In genomic region chr11:6599884-6600390, GRCh38 we compare ENCODE assay signal across 22 cellular contexts.
"Had no signal": no experiment of that assay in that cellular context is flagged by ENCODE, and none has a peak within 500 bp of the region (broad histone marks: within the 10 kb centered on the region; RNA-seq: fewer than 3 reads in every experiment).

No MANE protein-coding gene starts in this region.

- DNase-seq: activated CD4-positive, alpha-beta memory T cell treated with anti-CD3 and anti-CD28 coated beads, Interleukin-2, amount 10 ng/mL, durations not matched to agents 7 days and 5 days; activated CD4-positive, alpha-beta T cell treated with anti-CD3 and anti-CD28 coated beads for 1 hour; activated T-cell treated with anti-CD3 and anti-CD28 coated beads, Interleukin-2, amount 50 U/mL, for 1 hour; amniotic stem cell; effector memory CD8-positive, alpha-beta T cell; foreskin melanocyte; glutamatergic neuron; hippocampal formation; left ventricle myocardium inferior; naive B cell; ovary; right lobe of liver; SJCRH30; stimulated activated CD4-positive, alpha-beta T cell treated with anti-CD3 and anti-CD28 coated beads, Interleukin-4, amount 100 ng/mL, for 24 hours; WERI-Rb-1 had no signal

- H3K27ac ChIP-seq: cardiac muscle cell, epithelial cell of prostate, left ventricle myocardium inferior, ovary, right lobe of liver, SJCRH30, thoracic aorta, WERI-Rb-1 had no signal

- H3K27me3 Mint-ChIP-seq: activated CD4-positive, alpha-beta memory T cell treated with anti-CD3 and anti-CD28 coated beads, Interleukin-2, amount 10 ng/mL, durations not matched to agents 7 days and 5 days; effector memory CD8-positive, alpha-beta T cell; naive B cell; stimulated activated memory B cell treated with anti-CD40 and anti-IgM and Interleukin-4, amounts not matched to agents 10 μg/mL and 1 μg/mL and 100 μg/mL, for 72 hours had no signal

- H3K4me3 Mint-ChIP-seq: activated CD4-positive, alpha-beta memory T cell treated with anti-CD3 and anti-CD28 coated beads, Interleukin-2, amount 10 ng/mL, durations not matched to agents 7 days and 5 days; effector memory CD8-positive, alpha-beta T cell; stimulated activated memory B cell treated with anti-CD40 and anti-IgM and Interleukin-4, amounts not matched to agents 10 μg/mL and 1 μg/mL and 100 μg/mL, for 72 hours; T-helper 1 cell treated with Interleukin-12 subunit alpha and Interleukin-12 subunit beta and Interleukin-4 antibody, amounts not matched to agents 30 μg/mL and 1 μg/mL, for 36 hours had no signal

- H3K27me3 ChIP-seq: cardiac muscle cell, ovary, right lobe of liver, SJCRH30 had no signal

- H3K27ac Mint-ChIP-seq: activated CD4-positive, alpha-beta memory T cell treated with anti-CD3 and anti-CD28 coated beads, Interleukin-2, amount 10 ng/mL, durations not matched to agents 7 days and 5 days; stimulated activated memory B cell treated with anti-CD40 and anti-IgM and Interleukin-4, amounts not matched to agents 10 μg/mL and 1 μg/mL and 100 μg/mL, for 72 hours; T-helper 1 cell treated with Interleukin-12 subunit alpha and Interleukin-12 subunit beta and Interleukin-4 antibody, amounts not matched to agents 30 μg/mL and 1 μg/mL, for 36 hours had no signal

- H3K9me3 Mint-ChIP-seq: activated CD4-positive, alpha-beta memory T cell treated with anti-CD3 and anti-CD28 coated beads, Interleukin-2, amount 10 ng/mL, durations not matched to agents 7 days and 5 days; activated naive CD4-positive, alpha-beta T cell treated with anti-CD3 and anti-CD28 coated beads, Interleukin-2, amount 50 U/mL, for 72 hours; effector memory CD8-positive, alpha-beta T cell; naive B cell; stimulated activated memory B cell treated with anti-CD40 and anti-IgM and Interleukin-4, amounts not matched to agents 10 μg/mL and 1 μg/mL and 100 μg/mL, for 72 hours; T-helper 1 cell treated with Interleukin-12 subunit alpha and Interleukin-12 subunit beta and Interleukin-4 antibody, amounts not matched to agents 30 μg/mL and 1 μg/mL, for 36 hours had no signal

- FAIRE-seq: keratinocyte had no signal

- H3K4me3 ChIP-seq: cardiac muscle cell, left ventricle myocardium inferior, ovary, right lobe of liver, SJCRH30, thoracic aorta had no signal

- H3K36me3 ChIP-seq: ovary had no signal

- ATAC-seq: activated naive CD4-positive, alpha-beta T cell treated with anti-CD3 and anti-CD28 coated beads, Interleukin-2, amount 50 U/mL, for 72 hours; effector memory CD8-positive, alpha-beta T cell; right lobe of liver; stimulated activated memory B cell treated with anti-CD40 and anti-IgM and Interleukin-4, amounts not matched to agents 10 μg/mL and 1 μg/mL and 100 μg/mL, for 72 hours had no signal

- H3K9me3 ChIP-seq: left ventricle myocardium inferior, ovary, right lobe of liver, SJCRH30, thoracic aorta had no signal
